23 cellular contexts compared by ENCODE assay signal in the genomic region with DNA sequence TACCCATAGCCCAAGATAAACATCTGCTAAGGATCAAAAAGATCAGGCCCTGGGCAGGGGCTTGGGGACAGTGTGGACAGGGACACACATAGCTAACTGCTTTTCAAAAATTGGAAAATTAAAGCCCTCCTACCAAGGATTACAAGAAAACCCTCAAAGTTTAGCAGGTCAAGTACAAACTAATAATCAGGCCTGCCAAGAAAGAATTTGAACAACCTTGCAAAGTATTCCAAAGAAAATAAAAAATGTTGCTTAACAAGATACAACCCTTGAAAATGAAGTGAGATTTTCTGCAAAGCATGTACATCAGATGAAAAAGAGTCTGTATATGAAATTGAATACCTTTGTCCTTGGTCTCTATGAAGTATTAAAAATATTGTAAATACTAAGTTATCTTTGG.
"Had no signal": no experiment of that assay in that cellular context is flagged by ENCODE, and none has a peak within 500 bp of the region (broad histone marks: within the 10 kb centered on the region; RNA-seq: fewer than 3 reads in every experiment).

No MANE protein-coding gene starts in this region.

- H3K36me3 ChIP-seq: brain microvascular endothelial cell, colonic mucosa, esophagus squamous epithelium, heart left ventricle, right atrium auricular region, WERI-Rb-1 had no signal

- H3K9me3 ChIP-seq: colonic mucosa, esophagus squamous epithelium, heart left ventricle, mucosa of descending colon, right atrium auricular region had no signal

- H3K4me3 ChIP-seq: colonic mucosa, dorsolateral prefrontal cortex, esophagus squamous epithelium, heart left ventricle, mucosa of descending colon, right atrium auricular region had no signal

- H3K27me3 ChIP-seq: brain microvascular endothelial cell, colonic mucosa, dorsolateral prefrontal cortex, esophagus squamous epithelium, heart left ventricle, right atrium auricular region had no signal

- DNase-seq: activated CD4-positive, alpha-beta T cell treated with anti-CD3 and anti-CD28 coated beads, Interleukin-2, amount 50 U/mL, for 4 hours; activated effector memory CD4-positive, alpha-beta T cell treated with Interleukin-2 at 50 U/mL for 16 hours; activated naive CD4-positive, alpha-beta T cell treated with anti-CD3 and anti-CD28 coated beads for 36 hours; activated naive CD8-positive, alpha-beta T cell treated with anti-CD3 and anti-CD28 coated beads, Interleukin-2, amount 10 ng/mL, durations not matched to agents 7 days and 5 days; activated T-cell treated with anti-CD3 and anti-CD28 coated beads, Interleukin-2, amount 50 U/mL, for 72 hours; amygdala; brain microvascular endothelial cell; central memory CD4-positive, alpha-beta T cell; colonic mucosa; dorsolateral prefrontal cortex; esophagus squamous epithelium; heart left ventricle; islet precursor cell; left colon; mucosa of descending colon; nucleus accumbens; posterior cingulate gyrus; stimulated activated CD4-positive, alpha-beta T cell treated with anti-CD3 and anti-CD28 coated beads, Interleukin-12 subunit alpha, Interleukin-12 subunit beta, amount 100 ng/mL, for 4 hours; stimulated activated CD4-positive, alpha-beta T cell treated with anti-CD3 and anti-CD28 coated beads, Interleukin-4, amount 100 ng/mL, for 4 hours; stimulated activated naive CD8-positive, alpha-beta T cell treated with anti-CD3 and anti-CD28 coated beads, Interleukin-15, Interleukin-2, amounts not matched to agents 100 U/mL and 50 U/mL, for 24 hours; T-cell; WERI-Rb-1 had no signal

- ATAC-seq: activated T-cell treated with anti-CD3 and anti-CD28 coated beads, Interleukin-2, amount 50 U/mL, for 72 hours; heart left ventricle; left colon; mucosa of descending colon; stimulated activated naive CD8-positive, alpha-beta T cell treated with anti-CD3 and anti-CD28 coated beads, Interleukin-15, Interleukin-2, amounts not matched to agents 100 U/mL and 50 U/mL, for 24 hours; T-cell had no signal

- H3K27ac ChIP-seq: brain microvascular endothelial cell, colonic mucosa, esophagus squamous epithelium, heart left ventricle, right atrium auricular region, WERI-Rb-1 had no signal

- H3K4me1 ChIP-seq: colonic mucosa had no signal
